ENCODE assay signal across 14 cellular contexts in genomic region chr19:9860407-9860806, GRCh38. TPM values are rescaled to one million over a fixed set of nuclear protein-coding genes. Genes with fewer than 3 reads are reported as not detected.
A peak's percentile ranks its signal among the peaks of the same experiment; 100 is the strongest.
DNase-seq lines count a peak whose midpoint lies in the region; ATAC-seq and TF ChIP-seq lines count a peak whose summit lies in the region.
"Had no signal": no experiment of that assay in that cellular context is flagged by ENCODE, and none has a peak within 500 bp of the region (broad histone marks: within the 10 kb centered on the region; RNA-seq: fewer than 3 reads in every experiment).

No MANE protein-coding gene starts in this region.

- no peak overlapping the region for H3K4me3 Mint-ChIP-seq in activated naive CD4-positive, alpha-beta T cell treated with anti-CD3 and anti-CD28 coated beads, Interleukin-2, amount 10 ng/mL, durations not matched to agents 7 days and 5 days
- H3K4me3 Mint-ChIP-seq in CD4-positive, alpha-beta T cell: peak overlapping the region; percentile 17
- no peak overlapping the region for H3K4me3 Mint-ChIP-seq in T-helper 17 cell
- H3K4me3 Mint-ChIP-seq in naive thymus-derived CD8-positive, alpha-beta T cell: peak overlapping the region in 2 of 10 donors; percentile 36 to 76
- H3K4me3 Mint-ChIP-seq: B cell had no signal

- ATAC-seq in CD4-positive, alpha-beta T cell (ENCODE audit: poor library complexity): no peak
- no peak for ATAC-seq in T-helper 17 cell
- no peak for ATAC-seq in naive thymus-derived CD8-positive, alpha-beta T cell
- ATAC-seq: HepG2 had no signal

- H3K27me3 ChIP-seq in CD4-positive, alpha-beta T cell (ENCODE audit: control insufficient read depth, insufficient read depth, low read length): no peaks in the 10 kb centered on the region
- no peaks in the 10 kb centered on the region for H3K27me3 ChIP-seq in vagina
- H3K27me3 ChIP-seq: BLaER1 treated with 17β-estradiol and CSF1 and Interleukin-3, amounts not matched to agents 10 nM and 100 nM had no signal

- peaks cover 91% of the 10 kb centered on the region for H3K4me1 Mint-ChIP-seq in activated naive CD4-positive, alpha-beta T cell treated with anti-CD3 and anti-CD28 coated beads, Interleukin-2, amount 10 ng/mL, durations not matched to agents 7 days and 5 days
- peaks cover 84% of the 10 kb centered on the region for H3K4me1 Mint-ChIP-seq in CD4-positive, alpha-beta T cell (ENCODE audit: low read depth)
- H3K4me1 Mint-ChIP-seq in T-helper 17 cell: peaks cover 57% of the 10 kb centered on the region
- peaks cover 45 to 94% (median 86%) of the 10 kb centered on the region in 4 donors for H3K4me1 Mint-ChIP-seq in naive thymus-derived CD8-positive, alpha-beta T cell

- no peaks in the 10 kb centered on the region for H3K9me3 ChIP-seq in CD4-positive, alpha-beta T cell (ENCODE audit: control insufficient read depth, low read length)
- H3K9me3 ChIP-seq in T-helper 17 cell (ENCODE audit: control insufficient read depth, low read length, poor library complexity, severe bottlenecking): no peaks in the 10 kb centered on the region
- no peaks in the 10 kb centered on the region for H3K9me3 ChIP-seq in vagina
- H3K9me3 ChIP-seq: BLaER1 treated with 17β-estradiol and CSF1 and Interleukin-3, amounts not matched to agents 10 nM and 100 nM; Caco-2; HAP-1 had no signal

- no peaks in the 10 kb centered on the region for H3K36me3 ChIP-seq in vagina
- H3K36me3 ChIP-seq: HAP-1 had no signal

- no peak for DNase-seq in activated naive CD4-positive, alpha-beta T cell treated with anti-CD3 and anti-CD28 coated beads, Interleukin-2, amount 10 ng/mL, durations not matched to agents 7 days and 5 days
- no peak for DNase-seq in activated naive CD4-positive, alpha-beta T cell treated with anti-CD3 and anti-CD28 coated beads, Interleukin-2, amount 50 U/mL, for 16 hours
- no peak for DNase-seq in CD4-positive, alpha-beta T cell
- no peak for DNase-seq in T-helper 17 cell
- no peak for DNase-seq in naive thymus-derived CD8-positive, alpha-beta T cell
- no peak for DNase-seq in activated CD8-positive, alpha-beta memory T cell treated with anti-CD3 and anti-CD28 coated beads, Interleukin-2, amount 50 U/mL, for 48 hours
- DNase-seq in vagina (ENCODE audit: extremely low spot score in 2 of 2): no peak
- DNase-seq: Caco-2, GDM1, GM23248 had no signal

- H3K27ac Mint-ChIP-seq in activated naive CD4-positive, alpha-beta T cell treated with anti-CD3 and anti-CD28 coated beads, Interleukin-2, amount 10 ng/mL, durations not matched to agents 7 days and 5 days: peak overlapping the region; percentile 11
- peak overlapping the region; percentile 88 for H3K27ac Mint-ChIP-seq in CD4-positive, alpha-beta T cell
- peak overlapping the region; percentile 29 for H3K27ac Mint-ChIP-seq in T-helper 17 cell
- peak overlapping the region in 7 of 10 donors; percentile 24 to 99 (median 43) for H3K27ac Mint-ChIP-seq in naive thymus-derived CD8-positive, alpha-beta T cell
- H3K27ac Mint-ChIP-seq: B cell had no signal

- intact Hi-C loops in CD4-positive, alpha-beta T cell (cut with DNase I, micrococcal nuclease): no loop called here
- intact Hi-C loops in vagina (cut with DNase I): no loop called here

- no peak for TF ChIP-seq POLR2A in vagina (IDR thresholded peaks at IDR 0.05)

- no peaks in the 10 kb centered on the region for H3K9me3 Mint-ChIP-seq in activated naive CD4-positive, alpha-beta T cell treated with anti-CD3 and anti-CD28 coated beads, Interleukin-2, amount 10 ng/mL, durations not matched to agents 7 days and 5 days
- no peaks in the 10 kb centered on the region for H3K9me3 Mint-ChIP-seq in CD4-positive, alpha-beta T cell
- no peaks in the 10 kb centered on the region for H3K9me3 Mint-ChIP-seq in naive thymus-derived CD8-positive, alpha-beta T cell

- no peak for TF ChIP-seq CTCF in CD4-positive, alpha-beta T cell (IDR thresholded peaks at IDR 0.05)
- TF ChIP-seq CTCF in vagina (IDR thresholded peaks at IDR 0.05): no peak

- H3K4me3 ChIP-seq in vagina: no peak overlapping the region
- H3K4me3 ChIP-seq: BLaER1 treated with 17β-estradiol and CSF1 and Interleukin-3, amounts not matched to agents 10 nM and 100 nM; GM23248; HAP-1 had no signal

- H3K36me3 Mint-ChIP-seq in activated naive CD4-positive, alpha-beta T cell treated with anti-CD3 and anti-CD28 coated beads, Interleukin-2, amount 10 ng/mL, durations not matched to agents 7 days and 5 days: peaks cover 22% of the 10 kb centered on the region
- peaks cover 21% of the 10 kb centered on the region for H3K36me3 Mint-ChIP-seq in CD4-positive, alpha-beta T cell (ENCODE audit: low read depth)
- H3K36me3 Mint-ChIP-seq in T-helper 17 cell (ENCODE audit: low read depth): peaks cover 2% of the 10 kb centered on the region
- peaks cover 0 to 5% (median 3%) of the 10 kb centered on the region in 3 donors for H3K36me3 Mint-ChIP-seq in naive thymus-derived CD8-positive, alpha-beta T cell

- no peaks in the 10 kb centered on the region for H3K4me1 ChIP-seq in vagina
- H3K4me1 ChIP-seq: Caco-2, HAP-1 had no signal

- POLR2A ChIA-PET in CD4-positive, alpha-beta T cell (lab: Charles Lee): no interaction called here
- POLR2A ChIA-PET in naive thymus-derived CD8-positive, alpha-beta T cell (lab: Charles Lee): interaction anchor here (0.6 to 1.7 kb wide), 3 partner anchors 42 to 1342 kb away, joined by 3 to 4 read pairs (median 4); partner anchors contain the start of gene FBXL12

- peaks cover 3% of the 10 kb centered on the region for H3K27me3 Mint-ChIP-seq in activated naive CD4-positive, alpha-beta T cell treated with anti-CD3 and anti-CD28 coated beads, Interleukin-2, amount 10 ng/mL, durations not matched to agents 7 days and 5 days
- H3K27me3 Mint-ChIP-seq in CD4-positive, alpha-beta T cell: no peaks in the 10 kb centered on the region
- no peaks in the 10 kb centered on the region for H3K27me3 Mint-ChIP-seq in T-helper 17 cell
- no peaks in the 10 kb centered on the region for H3K27me3 Mint-ChIP-seq in naive thymus-derived CD8-positive, alpha-beta T cell

- H3K27ac ChIP-seq in CD4-positive, alpha-beta T cell (ENCODE audit: low read depth, low read length): no peak overlapping the region
- no peak overlapping the region for H3K27ac ChIP-seq in vagina
- H3K27ac ChIP-seq: BLaER1 treated with 17β-estradiol and CSF1 and Interleukin-3, amounts not matched to agents 10 nM and 100 nM; GM23248 had no signal

- CTCF ChIA-PET in activated naive CD4-positive, alpha-beta T cell treated with anti-CD3 and anti-CD28 coated beads, Interleukin-2, amount 10 ng/mL, durations not matched to agents 7 days and 5 days (lab: Charles Lee): interaction anchor here (0.6 to 1.1 kb wide), 2 partner anchors 9 to 257 kb away, joined by 3 to 4 read pairs; no protein-coding TSS in a partner anchor
- CTCF ChIA-PET in CD4-positive, alpha-beta T cell (lab: Charles Lee): interaction anchor here (1.8 kb wide), 1 partner anchor 25 kb away, joined by 5 read pairs; the partner anchor contains the start of gene PIN1

RNA-seq across cellular contexts. Expression of gene PIN1, which starts 25.3 kb away (rescaled TPM):
- total RNA-seq in CD4-positive, alpha-beta T cell: 10 to 100 TPM; 33.2 to 35.3 TPM
- total RNA-seq in T-helper 17 cell: 10 to 100 TPM; 42.3 to 55.2 TPM
- total RNA-seq in naive thymus-derived CD8-positive, alpha-beta T cell: 10 to 100 TPM; 63.3 to 65.6 TPM
- 100 to 1,000 TPM in 1 of 3 donors, 10 to 100 TPM in 2; 85.3 to 126 (median 95.8) TPM for polyA plus RNA-seq in naive thymus-derived CD8-positive, alpha-beta T cell
- 73.4 TPM for total RNA-seq in vagina

RNA-seq across cellular contexts. Expression of gene UBL5, which starts 32.7 kb away (rescaled TPM):
- total RNA-seq in CD4-positive, alpha-beta T cell: 100 to 1,000 TPM; 163 to 165 TPM
- total RNA-seq in T-helper 17 cell (100 to 1,000 TPM; 202 to 207 TPM), vagina (269 TPM)
- 100 to 1,000 TPM; 222 to 232 TPM for total RNA-seq in naive thymus-derived CD8-positive, alpha-beta T cell
- polyA plus RNA-seq in naive thymus-derived CD8-positive, alpha-beta T cell: 100 to 1,000 TPM; 694 to 819 (median 701) TPM

RNA-seq across cellular contexts. Expression of gene FBXL12, which starts 41.5 kb away (rescaled TPM):
- 10 to 100 TPM; 33.4 to 38.4 TPM for total RNA-seq in CD4-positive, alpha-beta T cell
- total RNA-seq in T-helper 17 cell (10 to 100 TPM; 33.5 to 34.4 TPM), vagina (39.8 TPM)
- 10 to 100 TPM; 38.0 to 42.1 TPM for total RNA-seq in naive thymus-derived CD8-positive, alpha-beta T cell
- 10 to 100 TPM in 1 of 3 donors, 1 to 10 TPM in 2; 8.3 to 15.6 (median 8.5) TPM for polyA plus RNA-seq in naive thymus-derived CD8-positive, alpha-beta T cell

Comparison
In these comparisons a context has a peak if more than half of its experiments do, and no peak if none do; other contexts are left out.
1. H3K27ac Mint-ChIP-seq: peak in every context shown above with its lines; median percentile 88 in CD4-positive, alpha-beta T cell; 43 in naive thymus-derived CD8-positive, alpha-beta T cell; 29 in T-helper 17 cell; 11 in activated naive CD4-positive, alpha-beta T cell treated with anti-CD3 and anti-CD28 coated beads, Interleukin-2, amount 10 ng/mL, durations not matched to agents 7 days and 5 days.